In genomic region chr7:39413866-39414668, GRCh38 we compare ENCODE assay signal across 8 cellular contexts.
DNase-seq lines count a peak whose midpoint lies in the region; ATAC-seq, FAIRE-seq and TF ChIP-seq lines count a peak whose summit lies in the region.

No MANE protein-coding gene starts in this region.

- peak overlapping the region in 1 of 2 donors; percentile 38 for H3K9ac ChIP-seq in kidney (ENCODE audit: low read length in 2 of 2)

- peak overlapping the region; percentile 71 for H3K4me3 Mint-ChIP-seq in MCF 10A (ENCODE audit: unreplicated experiment)

- DNase-seq in DMS79 treated with DMSO at 0.1 percent for 48 hours (lab: John Stamatoyannopoulos, UW) (peak; percentile 49), SW480 (ENCODE audit: low spot score) (peak; percentile 56), MCF 10A (ENCODE audit: unreplicated experiment) (no peak), kidney (peak; percentile 76), NCI-H446 (lab: John Stamatoyannopoulos, UW) (no peak)
- DNase-seq in stimulated activated CD4-positive, alpha-beta T cell treated with anti-CD3 and anti-CD28 coated beads, Interleukin-2, amount 100 ng/mL, for 24 hours = peak; percentile 32 to 62

- H3K4me1 Mint-ChIP-seq in MCF 10A (ENCODE audit: insufficient read depth, unreplicated experiment) = no peaks in the 10 kb centered on the region

- POLR2A ChIA-PET in MCF 10A (lab: Yijun Ruan, JAX) = no interaction called here

- TF ChIP-seq CTCF in MCF 10A (IDR thresholded peaks at IDR 0.05; ENCODE audit: unreplicated experiment) (no peak), kidney (IDR thresholded peaks at IDR 0.05; ENCODE audit: borderline replicate concordance, extremely low read depth, insufficient read depth) (no peak)

- no peaks in the 10 kb centered on the region for H3K36me3 ChIP-seq in kidney (ENCODE audit: control insufficient read depth in 1 of 2, insufficient read depth in 2 of 2, low read length in 2 of 2)

- H3K4me1 ChIP-seq in kidney (ENCODE audit: control insufficient read depth in 1 of 2, insufficient read depth in 1 of 2, low read depth in 1 of 2, low read length in 2 of 2) = no peaks in the 10 kb centered on the region

- peak overlapping the region; percentile 67 to 70 for H3K4me3 ChIP-seq in kidney (ENCODE audit: low read length in 2 of 2)

- no TSS peak for BruUV-seq in MCF 10A (replicated peaks; lab: Mats Ljungman, UMichigan)

- no peak for FAIRE-seq in kidney (lab: Jason Lieb, UNC)

- H3K9me3 Mint-ChIP-seq in MCF 10A (ENCODE audit: unreplicated experiment) = no peaks in the 10 kb centered on the region

- H3K36me3 Mint-ChIP-seq in MCF 10A (ENCODE audit: insufficient read depth, unreplicated experiment) = no peaks in the 10 kb centered on the region

- H3K9me3 ChIP-seq in kidney (ENCODE audit: control insufficient read depth in 1 of 2, low read length in 2 of 2) = no peaks in the 10 kb centered on the region

- CTCF ChIA-PET in MCF 10A (lab: Yijun Ruan, JAX) = interaction anchor here (0.6 to 1.0 kb wide), 2 partner anchors 27 to 28 kb away, joined by 3 read pairs; no protein-coding TSS in a partner anchor

- peaks cover 61% of the 10 kb centered on the region for H3K27me3 Mint-ChIP-seq in MCF 10A (ENCODE audit: insufficient read depth, unreplicated experiment)

- H3K27ac ChIP-seq in kidney (ENCODE audit: low read depth in 2 of 2, low read length in 2 of 2) = no peak overlapping the region

- intact Hi-C loops in MCF 10A (cut with micrococcal nuclease) (no loop called here), kidney (cut with DNase I) (no loop called here)

- peak; percentile 84 for ATAC-seq in GM21367 (IDR thresholded peaks at IDR 0.05; ENCODE audit: unreplicated experiment)
- peak; percentile 95 for ATAC-seq in HG03571 (IDR thresholded peaks at IDR 0.05; ENCODE audit: unreplicated experiment)

- H3K27ac Mint-ChIP-seq in MCF 10A (ENCODE audit: low read depth, unreplicated experiment) = no peak overlapping the region

Comparison
In these comparisons a context has a peak if more than half of its experiments do, and no peak if none do; other contexts are left out.
1. DNase-seq: peak in DMS79 treated with DMSO at 0.1 percent for 48 hours (single experiment), SW480 (single experiment), kidney (single experiment) and stimulated activated CD4-positive, alpha-beta T cell treated with anti-CD3 and anti-CD28 coated beads, Interleukin-2, amount 100 ng/mL, for 24 hours (2 of 2); none in MCF 10A (single experiment) and NCI-H446 (0 of 2).